Comparison of ENCODE assay signal across 18 cellular contexts in the genomic region with DNA sequence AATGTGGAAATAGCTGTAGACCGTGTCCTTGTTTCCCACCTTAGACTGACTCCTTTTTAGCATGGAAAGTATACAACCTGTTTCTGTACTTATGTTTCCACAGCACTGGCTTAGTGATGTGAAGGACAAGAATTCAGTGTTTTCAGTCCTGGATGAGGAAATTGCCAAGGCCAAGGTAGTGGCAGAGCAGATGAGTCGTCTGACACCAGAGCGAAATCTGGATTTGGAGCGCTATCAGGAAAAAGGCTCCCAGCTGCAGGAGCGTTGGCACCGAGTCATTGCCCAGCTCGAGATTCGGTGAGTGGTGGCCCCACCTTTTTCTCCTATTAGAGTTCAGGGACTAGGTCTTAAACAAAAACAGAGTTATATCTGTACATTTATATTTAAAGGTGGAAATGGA.
"Had no signal": no experiment of that assay in that cellular context is flagged by ENCODE, and none has a peak within 500 bp of the region (broad histone marks: within the 10 kb centered on the region; RNA-seq: fewer than 3 reads in every experiment).

No MANE protein-coding gene starts in this region.

- H3K9ac ChIP-seq: SK-N-SH had no signal

- DNase-seq: activated CD4-positive, alpha-beta T cell treated with anti-CD3 and anti-CD28 coated beads, Interleukin-2, amount 10 ng/mL, durations not matched to agents 24 days and 14 days; activated gamma-delta T cell treated with Interleukin-2 at 50 U/mL for 16 hours; activated T-cell treated with anti-CD3 and anti-CD28 coated beads, Interleukin-2, amount 50 U/mL, for 1 hour; cortex of kidney; hypothalamus; left colon; mammary epithelial cell; occipital lobe; psoas muscle; SK-N-SH; stimulated activated CD4-positive, alpha-beta T cell treated with anti-CD3 and anti-CD28 coated beads, Interleukin-15, amount 100 ng/mL, for 24 hours; stimulated activated CD4-positive, alpha-beta T cell treated with anti-CD3 and anti-CD28 coated beads, Interleukin-4, amount 100 ng/mL, for 4 hours had no signal

- H3K4me3 ChIP-seq: psoas muscle, tibial nerve had no signal

- H3K4me2 ChIP-seq: SK-N-SH had no signal

- H3K27ac Mint-ChIP-seq: WTC11 had no signal

- ATAC-seq: esophagus mucosa; left colon; natural killer cell treated with Interleukin-12 subunit alpha and Interleukin-12 subunit beta and Interleukin-15 and Interleukin-18, amount 100 ng/mL, for 72 hours; Right ventricle myocardium inferior; WTC11 had no signal

- H3K9me3 Mint-ChIP-seq: activated CD4-positive, alpha-beta T cell treated with anti-CD3 and anti-CD28 coated beads, Interleukin-2, amount 10 ng/mL, durations not matched to agents 24 days and 14 days; central memory CD8-positive, alpha-beta T cell; natural killer cell treated with Interleukin-12 subunit alpha and Interleukin-12 subunit beta and Interleukin-15 and Interleukin-18, amount 100 ng/mL, for 72 hours; WTC11 had no signal

- H3K9me3 ChIP-seq: psoas muscle, SK-N-SH, tibial nerve had no signal

- H3K4me1 Mint-ChIP-seq: WTC11 had no signal

- H3K4me1 ChIP-seq: psoas muscle, tibial nerve had no signal

- H3K27ac ChIP-seq: psoas muscle, tibial nerve had no signal

- H3K4me3 Mint-ChIP-seq: activated CD4-positive, alpha-beta T cell treated with anti-CD3 and anti-CD28 coated beads, Interleukin-2, amount 10 ng/mL, durations not matched to agents 24 days and 14 days; central memory CD8-positive, alpha-beta T cell; natural killer cell treated with Interleukin-12 subunit alpha and Interleukin-12 subunit beta and Interleukin-15 and Interleukin-18, amount 100 ng/mL, for 72 hours; WTC11 had no signal

- H3K27me3 Mint-ChIP-seq: activated CD4-positive, alpha-beta T cell treated with anti-CD3 and anti-CD28 coated beads, Interleukin-2, amount 10 ng/mL, durations not matched to agents 24 days and 14 days; central memory CD8-positive, alpha-beta T cell; natural killer cell treated with Interleukin-12 subunit alpha and Interleukin-12 subunit beta and Interleukin-15 and Interleukin-18, amount 100 ng/mL, for 72 hours had no signal

- H3K27me3 ChIP-seq: tibial nerve had no signal
